13 cellular contexts compared by ENCODE assay signal in the genomic region with DNA sequence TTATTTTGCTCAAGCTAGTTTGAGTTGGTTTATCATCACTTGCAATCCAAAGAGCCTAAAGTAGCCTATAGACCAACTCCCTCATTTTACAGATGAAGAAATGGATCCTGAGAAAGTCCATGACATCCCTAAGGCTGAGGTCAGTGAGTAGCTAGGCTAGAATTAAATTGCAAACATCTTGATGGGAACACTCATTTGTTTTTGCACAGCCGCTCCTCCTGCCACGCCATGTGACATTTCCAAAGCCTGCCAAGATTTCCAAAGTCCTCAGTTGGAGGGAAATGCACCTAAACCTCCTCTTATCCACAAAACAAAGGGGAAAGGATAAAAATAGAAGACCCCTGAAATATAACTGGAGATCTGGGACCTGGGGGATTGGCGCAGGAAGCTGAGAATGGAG. TPM values are rescaled to one million over a fixed set of nuclear protein-coding genes. Genes with fewer than 3 reads are reported as not detected.
DNase-seq lines count a peak whose midpoint lies in the region; ATAC-seq, FAIRE-seq and TF ChIP-seq lines count a peak whose summit lies in the region.
"Had no signal": no experiment of that assay in that cellular context is flagged by ENCODE, and none has a peak within 500 bp of the region (broad histone marks: within the 10 kb centered on the region; RNA-seq: fewer than 3 reads in every experiment).

No MANE protein-coding gene starts in this region.

- H2AFZ ChIP-seq in HCT116 (ENCODE audit: low read depth, low read length, poor library complexity, severe bottlenecking) (no peak overlapping the region), astrocyte (ENCODE audit: low read depth, low read length) (no peak overlapping the region), hepatocyte (no peak overlapping the region)

- POLR2A ChIA-PET in HCT116 (lab: Charles Lee): interaction anchor here (2.4 kb wide), 1 partner anchor 89 kb away, joined by 6 read pairs; no protein-coding TSS in a partner anchor

- peak; percentile 29 for FAIRE-seq in astrocyte (lab: Jason Lieb, UNC)
- FAIRE-seq in GM19239 (lab: Jason Lieb, UNC): no peak

- DNase-seq in HCT116 (ENCODE audit: low read depth, low spot score): no peak
- no peak for DNase-seq in astrocyte (ENCODE audit: low read depth)
- DNase-seq in hepatocyte (ENCODE audit: low spot score): no peak
- DNase-seq in thoracic aorta (ENCODE audit: low spot score): no peak
- no peak for DNase-seq in GM19239 (ENCODE audit: insufficient read length, low spot score)
- no peak for DNase-seq in activated T-cell treated with anti-CD3 and anti-CD28 coated beads for 4 hours
- DNase-seq: activated CD8-positive, alpha-beta memory T cell treated with anti-CD3 and anti-CD28 coated beads for 24 hours; NCI-H146; SHP77; stimulated activated naive CD4-positive, alpha-beta T cell had no signal

- RAD21 ChIA-PET in HCT116 (lab: Charles Lee; ENCODE audit: low non-redundant PET in 1 of 2, low total read pairs in 2 of 2, uncharacterized antibody in 2 of 2, unreplicated experiment in 2 of 2): interaction anchor here in 1 of 2 experiments (1.1 kb wide), 1 partner anchor 120 kb away, joined by 4 read pairs; no protein-coding TSS in a partner anchor

- TF ChIP-seq CTCF in HCT116 (IDR thresholded peaks at IDR 0.05 in 2 of 3, conservative IDR thresholded peaks at IDR 0.05 in 1 of 3; ENCODE audit: borderline replicate concordance in 1 of 3, insufficient read depth in 1 of 3, low read depth in 2 of 3, low read length in 2 of 3): no peak
- TF ChIP-seq CTCF in astrocyte (IDR thresholded peaks at IDR 0.05; ENCODE audit: insufficient read depth, low read depth, low read length): no peak
- TF ChIP-seq CTCF in hepatocyte (IDR thresholded peaks at IDR 0.05; ENCODE audit: poor library complexity): no peak
- no peak for TF ChIP-seq CTCF in thoracic aorta (IDR thresholded peaks at IDR 0.05)

- H3K9me2 ChIP-seq in HCT116 (ENCODE audit: insufficient read depth) (no peaks in the 10 kb centered on the region), hepatocyte (replicated peaks; ENCODE audit: insufficient read depth) (no peaks in the 10 kb centered on the region)

- no peak for ATAC-seq in HCT116
- no peak for ATAC-seq in thoracic aorta (ENCODE audit: insufficient number of reproducible peaks, low FRiP score, low read depth)
- ATAC-seq in GM18517 (IDR thresholded peaks at IDR 0.05; ENCODE audit: unreplicated experiment): no peak

- H3K4me1 Mint-ChIP-seq in astrocyte (ENCODE audit: low read depth, unreplicated experiment): peaks cover 30% of the 10 kb centered on the region

- no TSS peak for BruUV-seq in HCT116 (replicated peaks; lab: Mats Ljungman, UMichigan)

- H3K4me2 ChIP-seq in HCT116 (ENCODE audit: low read length) (peak overlapping the region; percentile 38; the same call in 1 of the 2 replicates), astrocyte (ENCODE audit: low read length) (peak overlapping the region; percentile 84), hepatocyte (peak overlapping the region; percentile 46)

- H3K36me3 ChIP-seq in HCT116 (ENCODE audit: control insufficient read depth in 1 of 2, insufficient read depth in 2 of 2, low read length in 2 of 2) (no peaks in the 10 kb centered on the region), astrocyte (ENCODE audit: insufficient read depth, low read length) (no peaks in the 10 kb centered on the region), hepatocyte (replicated peaks; ENCODE audit: insufficient read depth, low read depth) (no peaks in the 10 kb centered on the region), thoracic aorta (no peaks in the 10 kb centered on the region)

- no peaks in the 10 kb centered on the region for H3K9me3 ChIP-seq in HCT116 (ENCODE audit: control insufficient read depth in 1 of 2, insufficient read depth in 1 of 2, low read depth in 1 of 2, low read length in 2 of 2)
- H3K9me3 ChIP-seq in astrocyte (ENCODE audit: insufficient read depth, low read depth, low read length): no peaks in the 10 kb centered on the region
- H3K9me3 ChIP-seq in hepatocyte (ENCODE audit: low read depth): no peaks in the 10 kb centered on the region
- H3K9me3 ChIP-seq in thoracic aorta: no peaks in the 10 kb centered on the region

- no peak overlapping the region for H3K27ac ChIP-seq in HCT116 (ENCODE audit: low read depth, low read length)
- H3K27ac ChIP-seq in astrocyte (ENCODE audit: low read depth, low read length): peak overlapping the region; percentile 93
- peak overlapping the region; percentile 80 for H3K27ac ChIP-seq in hepatocyte
- peak overlapping the region; percentile 92 to 96 for H3K27ac ChIP-seq in thoracic aorta

- WGBS in hepatocyte (ENCODE audit: low lambda C conversion rate, missing lambda C conversion rate): 84% methylated on average over 3 of the region's 3 CpGs

- TF ChIP-seq POLR2A in HCT116 (IDR thresholded peaks at IDR 0.05; ENCODE audit: borderline replicate concordance, extremely low read depth, insufficient read depth, insufficient read length): no peak

- H3K4me3 ChIP-seq in HCT116 (replicated peaks in 1 of 2; ENCODE audit: low read depth in 1 of 2, low read length in 2 of 2) (no peak overlapping the region), astrocyte (ENCODE audit: insufficient read depth, low read depth, low read length) (peak overlapping the region; percentile 58), hepatocyte (no peak overlapping the region), thoracic aorta (peak overlapping the region; percentile 60)

- H3K9ac ChIP-seq in HCT116 (ENCODE audit: low read length) (no peak overlapping the region), astrocyte (ENCODE audit: low read length) (peak overlapping the region; percentile 82)

- CTCF ChIA-PET in HCT116 (lab: Charles Lee): interaction anchor here (4.2 to 14.3 kb wide), 2 partner anchors 16 to 88 kb away, joined by 29 to 243 read pairs; partner anchors contain the start of genes COL1A1 and TMEM92

- H3K27me3 ChIP-seq in HCT116 (ENCODE audit: insufficient read depth, low read length) (no peaks in the 10 kb centered on the region), astrocyte (ENCODE audit: insufficient read depth, low read length) (no peaks in the 10 kb centered on the region), hepatocyte (no peaks in the 10 kb centered on the region), thoracic aorta (replicated peaks; ENCODE audit: insufficient read depth) (no peaks in the 10 kb centered on the region)

- no peaks in the 10 kb centered on the region for H3K79me2 ChIP-seq in HCT116 (ENCODE audit: insufficient read depth, low read length)
- H3K79me2 ChIP-seq in astrocyte (ENCODE audit: insufficient read depth, low read length): peaks cover 20% of the 10 kb centered on the region
- H3K79me2 ChIP-seq in hepatocyte: peaks cover 5% of the 10 kb centered on the region

- H3K36me3 Mint-ChIP-seq in astrocyte (ENCODE audit: low read depth, unreplicated experiment): peaks cover 10% of the 10 kb centered on the region

- no peaks in the 10 kb centered on the region for H3K9me3 Mint-ChIP-seq in astrocyte (ENCODE audit: unreplicated experiment)
- H3K9me3 Mint-ChIP-seq: central memory CD8-positive, alpha-beta T cell had no signal

- H3K4me1 ChIP-seq in HCT116 (ENCODE audit: control insufficient read depth in 1 of 2, insufficient read depth in 2 of 2, low read length in 2 of 2) (peaks cover 0 to 13% of the 10 kb centered on the region in 2 experiments; a peak in 2 of 4 replicates), astrocyte (ENCODE audit: insufficient read depth, low read length) (peaks cover 33% of the 10 kb centered on the region), hepatocyte (ENCODE audit: insufficient read depth) (peaks cover 10% of the 10 kb centered on the region), thoracic aorta (ENCODE audit: control insufficient read depth in 1 of 2, low read depth in 2 of 2) (peaks cover 17 to 54% of the 10 kb centered on the region in 2 donors)

- no peak for TF ChIP-seq RAD21 in HCT116 (IDR thresholded peaks at IDR 0.05; ENCODE audit: low read depth)

- H3K4me3 Mint-ChIP-seq in astrocyte (ENCODE audit: unreplicated experiment): peak overlapping the region; percentile 57
- H3K4me3 Mint-ChIP-seq: central memory CD8-positive, alpha-beta T cell had no signal

- no peaks in the 10 kb centered on the region for H3K27me3 Mint-ChIP-seq in astrocyte (ENCODE audit: low read depth, unreplicated experiment)

- H4K20me1 ChIP-seq in HCT116 (ENCODE audit: insufficient read depth): no peaks in the 10 kb centered on the region
- no peaks in the 10 kb centered on the region for H4K20me1 ChIP-seq in astrocyte (ENCODE audit: insufficient read depth, low read length)
- H4K20me1 ChIP-seq in hepatocyte (ENCODE audit: insufficient read depth, poor library complexity, severe bottlenecking): no peaks in the 10 kb centered on the region

- intact Hi-C loops in HCT116 (cut with micrococcal nuclease): no loop called here

- H3K27ac Mint-ChIP-seq in astrocyte (ENCODE audit: unreplicated experiment): peak overlapping the region; percentile 98

TF ChIP-seq in HCT116, 20 proteins besides CTCF, POLR2A, EP300 and RAD21 (continues in another document):
- no peak for TF ChIP-seq ZFX (IDR thresholded peaks at IDR 0.05)
- no peak for TF ChIP-seq EGR1 (IDR thresholded peaks at IDR 0.05; ENCODE audit: low read depth)
- TF ChIP-seq EZH2 (IDR thresholded peaks at IDR 0.05): no peak
- no peak for TF ChIP-seq ELF1 (IDR thresholded peaks at IDR 0.05; ENCODE audit: borderline replicate concordance, low read depth)
- TF ChIP-seq POLR2AphosphoS5 (IDR thresholded peaks at IDR 0.05; ENCODE audit: low read depth, low read length): no peak
- no peak for TF ChIP-seq JUND (IDR thresholded peaks at IDR 0.05)
- no peak for TF ChIP-seq MAX (IDR thresholded peaks at IDR 0.05)
- TF ChIP-seq SIN3A (IDR thresholded peaks at IDR 0.05; ENCODE audit: low read depth): no peak
- no peak for TF ChIP-seq SRF (IDR thresholded peaks at IDR 0.05; ENCODE audit: low read depth)
- no peak for TF ChIP-seq SP1 (IDR thresholded peaks at IDR 0.05; ENCODE audit: low read depth)
- TF ChIP-seq FOSL1 (IDR thresholded peaks at IDR 0.05; ENCODE audit: low read depth): no peak
- TF ChIP-seq YY1 (IDR thresholded peaks at IDR 0.05; ENCODE audit: extremely low read depth, insufficient replicate concordance, low read depth, low read length): no peak
- no peak for TF ChIP-seq EZH2phosphoT487 (IDR thresholded peaks at IDR 0.05; ENCODE audit: borderline replicate concordance)

RNA-seq across cellular contexts. Expression of gene TMEM92, which starts 15.0 kb away (rescaled TPM):
- total RNA-seq in HCT116 (2021; ENCODE audit: unreplicated experiment) (6.6 TPM), astrocyte (18.3 and 28.2 TPM in 2 replicates), hepatocyte (6.9 and 11.3 TPM in 2 replicates), thoracic aorta (1 to 10 TPM in 1 of 2 donors, under 1 TPM in 1; 0.28 to 1.4 TPM)
- 6.4 and 11.3 TPM in 2 replicates for polyA plus RNA-seq in HCT116 (2012)
- 21.7 and 24.0 TPM in 2 replicates for polyA plus RNA-seq in hepatocyte
- total RNA-seq: pulmonary artery endothelial cell had no signal

RNA-seq across cellular contexts. Expression of gene XYLT2, which starts 56.7 kb away (rescaled TPM):
- total RNA-seq in HCT116 (2021; ENCODE audit: unreplicated experiment) (37.5 TPM), astrocyte (41.0 and 47.3 TPM in 2 replicates), hepatocyte (26.8 and 27.4 TPM in 2 replicates), thoracic aorta (10 to 100 TPM; 17.6 to 26.4 TPM)
- polyA plus RNA-seq in HCT116 (2012): 30.3 and 34.3 TPM in 2 replicates
- 18.3 and 19.9 TPM in 2 replicates for polyA plus RNA-seq in hepatocyte

Comparison
In these comparisons a context has a peak if more than half of its experiments do, and no peak if none do; other contexts are left out.
1. H3K4me3 ChIP-seq: peak in astrocyte (single experiment) and thoracic aorta (single experiment); none in HCT116 (0 of 2) and hepatocyte (single experiment).
2. Peak in every context shown above with its lines, with median percentiles within 50 percentile points of each other: H3K4me2 ChIP-seq.